Comparison of ENCODE assay signal across 24 cellular contexts in the genomic region with DNA sequence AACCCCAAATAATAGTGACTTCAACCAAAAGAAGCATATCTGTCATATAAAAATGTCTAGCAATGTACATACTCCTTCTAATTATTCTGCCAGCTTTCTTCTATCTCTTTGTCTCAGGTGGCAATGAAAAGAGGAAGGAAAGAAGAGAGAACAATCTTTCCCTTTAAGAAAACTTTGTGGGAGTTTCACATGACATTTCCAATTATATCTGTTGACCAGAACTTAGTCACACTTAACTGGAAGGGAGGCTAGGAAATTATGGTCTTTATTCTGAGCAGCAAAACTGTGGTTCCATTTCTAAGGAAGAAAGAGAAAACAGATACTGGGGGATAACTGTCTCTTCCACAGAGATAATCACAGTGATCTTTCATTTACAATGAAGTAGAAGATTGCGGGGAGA. TPM values are rescaled to one million over a fixed set of nuclear protein-coding genes. Genes with fewer than 3 reads are reported as not detected.
DNase-seq lines count a peak whose midpoint lies in the region; ATAC-seq, FAIRE-seq and TF ChIP-seq lines count a peak whose summit lies in the region.
"Had no signal": no experiment of that assay in that cellular context is flagged by ENCODE, and none has a peak within 500 bp of the region (broad histone marks: within the 10 kb centered on the region; RNA-seq: fewer than 3 reads in every experiment).

No MANE protein-coding gene starts in this region.

- H3K27me3 ChIP-seq in skeletal muscle satellite cell (ENCODE audit: control insufficient read depth, insufficient read depth, low read length) (no peaks in the 10 kb centered on the region), upper lobe of left lung (no peaks in the 10 kb centered on the region), right cardiac atrium (ENCODE audit: control insufficient read depth, insufficient read depth) (no peaks in the 10 kb centered on the region)
- H3K27me3 ChIP-seq: vagina had no signal

- no peak overlapping the region for H3K4me3 Mint-ChIP-seq in activated CD4-positive, alpha-beta T cell treated with anti-CD3 and anti-CD28 coated beads for 36 hours
- H3K4me3 Mint-ChIP-seq: effector memory CD8-positive, alpha-beta T cell; naive B cell; T-helper 1 cell treated with Interleukin-12 subunit alpha and Interleukin-12 subunit beta and Interleukin-4 antibody, amounts not matched to agents 30 μg/mL and 1 μg/mL, for 36 hours had no signal

- no peaks in the 10 kb centered on the region for H3K36me3 ChIP-seq in skeletal muscle satellite cell (ENCODE audit: insufficient read depth, low read length)
- H3K36me3 ChIP-seq in upper lobe of left lung, result no peaks in the 10 kb centered on the region
- H3K36me3 ChIP-seq: BLaER1, heart left ventricle, vagina had no signal

- H3K4me3 ChIP-seq in choroid plexus epithelial cell (ENCODE audit: low read depth, low read length) (no peak overlapping the region), skeletal muscle satellite cell (ENCODE audit: low read length) (no peak overlapping the region), upper lobe of left lung (no peak overlapping the region), right cardiac atrium (ENCODE audit: low read length) (no peak overlapping the region)
- H3K4me3 ChIP-seq: BLaER1, heart left ventricle, lung, vagina had no signal

- peaks cover 4% of the 10 kb centered on the region for H3K4me1 Mint-ChIP-seq in activated CD4-positive, alpha-beta T cell treated with anti-CD3 and anti-CD28 coated beads for 36 hours

- peak overlapping the region; percentile 15 for H3K27ac Mint-ChIP-seq in activated CD4-positive, alpha-beta T cell treated with anti-CD3 and anti-CD28 coated beads for 36 hours
- H3K27ac Mint-ChIP-seq: effector memory CD8-positive, alpha-beta T cell; naive B cell; T-helper 1 cell treated with Interleukin-12 subunit alpha and Interleukin-12 subunit beta and Interleukin-4 antibody, amounts not matched to agents 30 μg/mL and 1 μg/mL, for 36 hours had no signal

- no peaks in the 10 kb centered on the region for H3K27me3 Mint-ChIP-seq in activated CD4-positive, alpha-beta T cell treated with anti-CD3 and anti-CD28 coated beads for 36 hours

- TF ChIP-seq EP300 in upper lobe of left lung (IDR thresholded peaks at IDR 0.05), result no peak

- H3K36me3 Mint-ChIP-seq in activated CD4-positive, alpha-beta T cell treated with anti-CD3 and anti-CD28 coated beads for 36 hours (ENCODE audit: low read depth), result no peaks in the 10 kb centered on the region
- H3K36me3 Mint-ChIP-seq: naive B cell had no signal

- peaks cover 14% of the 10 kb centered on the region for H3K4me1 ChIP-seq in skeletal muscle satellite cell (ENCODE audit: control insufficient read depth, insufficient read depth, low read length)
- no peaks in the 10 kb centered on the region for H3K4me1 ChIP-seq in upper lobe of left lung
- no peaks in the 10 kb centered on the region for H3K4me1 ChIP-seq in right cardiac atrium (ENCODE audit: control insufficient read depth, insufficient read depth, low read length)
- H3K4me1 ChIP-seq: BLaER1 had no signal

- peak overlapping the region; percentile 10 for H3K4me2 ChIP-seq in skeletal muscle satellite cell (ENCODE audit: low read length)
- H3K4me2 ChIP-seq: BLaER1 had no signal

- intact Hi-C loops in activated CD4-positive, alpha-beta T cell treated with anti-CD3 and anti-CD28 coated beads for 36 hours (cut with DNase I, micrococcal nuclease), result no loop called here
- intact Hi-C loops in right cardiac atrium (cut with DNase I), result no loop called here

- no peak overlapping the region for H3K27ac ChIP-seq in upper lobe of left lung
- H3K27ac ChIP-seq in right cardiac atrium (ENCODE audit: low read length), result no peak overlapping the region
- H3K27ac ChIP-seq: BLaER1, heart left ventricle, vagina had no signal

- no peak for DNase-seq in activated CD4-positive, alpha-beta T cell treated with anti-CD3 and anti-CD28 coated beads for 36 hours
- DNase-seq in activated CD4-positive, alpha-beta T cell treated with anti-CD3 and anti-CD28 coated beads for 48 hours, result no peak
- DNase-seq in RPMI7951 (ENCODE audit: low read depth), result peak; percentile 2
- peak; percentile 15 for DNase-seq in choroid plexus epithelial cell (ENCODE audit: low read depth)
- no peak for DNase-seq in upper lobe of left lung
- no peak for DNase-seq in urothelium cell line (ENCODE audit: low spot score)
- no peak for DNase-seq in right cardiac atrium
- DNase-seq: activated CD4-positive, CD25-positive, alpha-beta regulatory T cell; activated effector memory CD4-positive, alpha-beta T cell treated with anti-CD3 and anti-CD28 coated beads, Interleukin-2, amount 50 U/mL, for 16 hours; amygdala; central memory CD4-positive, alpha-beta T cell; effector memory CD8-positive, alpha-beta T cell; heart left ventricle; Karpas-422; naive B cell; NCI-H1417 treated with DMSO at 0.1 percent for 48 hours; NCI-H2171; NCI-H526 treated with DMSO at 0.1 percent for 48 hours; stimulated activated CD4-positive, alpha-beta T cell treated with anti-CD3 and anti-CD28 coated beads, Interleukin-2, amount 100 ng/mL, for 24 hours had no signal

- FAIRE-seq in urothelium cell line (lab: Jason Lieb, UNC), result no peak

- 94 to 95% methylated on average over 1 of the region's 1 CpG for WGBS in upper lobe of left lung, 2 donors
- WGBS in right cardiac atrium, result 100% methylated on average over 1 of the region's 1 CpG

- POLR2A ChIA-PET in activated CD4-positive, alpha-beta T cell treated with anti-CD3 and anti-CD28 coated beads for 36 hours (lab: Charles Lee), result no interaction called here

- no peaks in the 10 kb centered on the region for H3K9me3 ChIP-seq in skeletal muscle satellite cell (replicated peaks; ENCODE audit: low read length)
- H3K9me3 ChIP-seq in upper lobe of left lung, result no peaks in the 10 kb centered on the region
- no peaks in the 10 kb centered on the region for H3K9me3 ChIP-seq in right cardiac atrium (ENCODE audit: control insufficient read depth, low read length)
- H3K9me3 ChIP-seq: BLaER1, heart left ventricle, vagina had no signal

- ATAC-seq in activated CD4-positive, alpha-beta T cell treated with anti-CD3 and anti-CD28 coated beads for 36 hours, result no peak
- ATAC-seq in upper lobe of left lung (ENCODE audit: low FRiP score in 2 of 2), result no peak
- no peak for ATAC-seq in right cardiac atrium
- ATAC-seq: effector memory CD8-positive, alpha-beta T cell; heart left ventricle had no signal

- TF ChIP-seq POLR2A in upper lobe of left lung (IDR thresholded peaks at IDR 0.05), result no peak

- no peak overlapping the region for H3K9ac ChIP-seq in skeletal muscle satellite cell (ENCODE audit: low read depth, low read length)
- H3K9ac ChIP-seq: BLaER1 had no signal

- CTCF ChIA-PET in activated CD4-positive, alpha-beta T cell treated with anti-CD3 and anti-CD28 coated beads for 36 hours (lab: Charles Lee), result no interaction called here

- H3K9me3 Mint-ChIP-seq in activated CD4-positive, alpha-beta T cell treated with anti-CD3 and anti-CD28 coated beads for 36 hours (ENCODE audit: low read depth), result no peaks in the 10 kb centered on the region
- H3K9me3 Mint-ChIP-seq: effector memory CD8-positive, alpha-beta T cell; T-helper 1 cell treated with Interleukin-12 subunit alpha and Interleukin-12 subunit beta and Interleukin-4 antibody, amounts not matched to agents 30 μg/mL and 1 μg/mL, for 36 hours had no signal

- no peak for TF ChIP-seq CTCF in choroid plexus epithelial cell (conservative IDR thresholded peaks at IDR 0.05; ENCODE audit: low read depth, low read length)
- TF ChIP-seq CTCF in upper lobe of left lung (IDR thresholded peaks at IDR 0.05), result no peak

RNA-seq across cellular contexts. Expression of a gene that starts 12.9 kb away (rescaled TPM):
- total RNA-seq in activated CD4-positive, alpha-beta T cell treated with anti-CD3 and anti-CD28 coated beads for 36 hours, result 1 to 10 TPM; 1.5 to 2.2 TPM
- total RNA-seq in RPMI7951 (2014; rRNA removed; shearing (Covaris generic)), result 0.29 and 0.72 TPM in 2 replicates
- 17.0 and 40.1 TPM in 2 replicates for total RNA-seq in skeletal muscle satellite cell (2012; rRNA removed)
- 100 to 1,000 TPM; 112 to 300 (median 204) TPM for total RNA-seq in upper lobe of left lung
- 100 to 1,000 TPM in 3 of 4 donors, 10 to 100 TPM in 1; 97.7 to 133 (median 115) TPM for total RNA-seq in right cardiac atrium
- polyA plus RNA-seq in right cardiac atrium, result 48.6 TPM

Comparison
In these comparisons a context has a peak if more than half of its experiments do, and no peak if none do; other contexts are left out.
1. DNase-seq: peak in RPMI7951 (single experiment) and choroid plexus epithelial cell (single experiment); none in activated CD4-positive, alpha-beta T cell treated with anti-CD3 and anti-CD28 coated beads for 36 hours (single experiment), activated CD4-positive, alpha-beta T cell treated with anti-CD3 and anti-CD28 coated beads for 48 hours (single experiment), upper lobe of left lung (0 of 2), urothelium cell line (single experiment) and right cardiac atrium (0 of 3).
2. RNA of a gene that starts 12.9 kb away (total RNA-seq): 112 to 300 TPM in upper lobe of left lung and 97.7 to 133 TPM in right cardiac atrium; 1.5 to 2.2 TPM in activated CD4-positive, alpha-beta T cell treated with anti-CD3 and anti-CD28 coated beads for 36 hours and 0.29 to 0.72 TPM in RPMI7951; every median in the first group is over 10 times any median in the second.